20 cellular contexts compared by ENCODE assay signal in the genomic region with DNA sequence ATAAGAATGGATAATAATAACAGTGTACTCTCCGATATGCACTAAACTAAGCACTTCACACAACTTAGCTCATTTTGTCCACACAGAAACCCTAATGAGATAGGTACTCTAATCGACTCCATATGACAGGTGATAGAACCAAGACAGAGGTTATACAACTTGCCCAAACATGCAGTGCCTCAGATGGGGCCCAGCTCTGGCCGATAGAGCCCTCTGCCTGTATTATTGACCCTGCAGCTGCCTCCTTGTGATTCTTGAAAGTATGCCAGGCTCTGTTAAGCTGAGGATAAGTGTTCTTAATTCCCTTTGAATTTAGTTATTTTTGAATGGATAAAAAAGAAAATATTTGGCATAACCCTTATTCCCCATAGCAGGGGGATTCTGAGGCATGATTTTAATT.
A peak's percentile ranks its signal among the peaks of the same experiment; 100 is the strongest.
DNase-seq lines count a peak whose midpoint lies in the region; ATAC-seq and TF ChIP-seq lines count a peak whose summit lies in the region.
"Had no signal": no experiment of that assay in that cellular context is flagged by ENCODE, and none has a peak within 500 bp of the region (broad histone marks: within the 10 kb centered on the region; RNA-seq: fewer than 3 reads in every experiment).

No MANE protein-coding gene starts in this region.

- no peak overlapping the region for H3K4me3 Mint-ChIP-seq in natural killer cell treated with Interleukin-12 subunit alpha and Interleukin-12 subunit beta and Interleukin-15 and Interleukin-18, amount 100 ng/mL, for 72 hours
- H3K4me3 Mint-ChIP-seq: activated CD4-positive, alpha-beta T cell treated with anti-CD3 and anti-CD28 coated beads, Interleukin-2, amount 10 ng/mL, durations not matched to agents 7 days and 5 days; activated naive CD8-positive, alpha-beta T cell treated with anti-CD3 and anti-CD28 coated beads, Interleukin-2, amount 50 U/mL, for 24 hours; activated T-cell treated with anti-CD3 and anti-CD28 coated beads, Interleukin-2, amount 50 U/mL, for 72 hours had no signal

- H3K4me1 Mint-ChIP-seq in natural killer cell treated with Interleukin-12 subunit alpha and Interleukin-12 subunit beta and Interleukin-15 and Interleukin-18, amount 100 ng/mL, for 72 hours (ENCODE audit: low read depth in 2 of 2), result no peaks in the 10 kb centered on the region
- H3K4me1 Mint-ChIP-seq: activated naive CD8-positive, alpha-beta T cell treated with anti-CD3 and anti-CD28 coated beads, Interleukin-2, amount 50 U/mL, for 24 hours had no signal

- H3K27me3 Mint-ChIP-seq in natural killer cell treated with Interleukin-12 subunit alpha and Interleukin-12 subunit beta and Interleukin-15 and Interleukin-18, amount 100 ng/mL, for 72 hours, result peaks cover 28 to 50% of the 10 kb centered on the region in 2 donors

- peak; percentile 62 for DNase-seq in DMS79 treated with DMSO at 0.1 percent for 48 hours (lab: John Stamatoyannopoulos, UW)
- peak; percentile 73 for DNase-seq in NCI-H1436 treated with DMSO at 0.1 percent for 48 hours (lab: John Stamatoyannopoulos, UW)
- DNase-seq in RWPE1 (ENCODE audit: low spot score), result peak; percentile 20
- peak; percentile 33 for DNase-seq in iris pigment epithelial cell (ENCODE audit: low read depth)
- no peak for DNase-seq in natural killer cell treated with Interleukin-12 subunit alpha and Interleukin-12 subunit beta and Interleukin-15 and Interleukin-18, amount 100 ng/mL, for 72 hours (ENCODE audit: low spot score)
- DNase-seq in stimulated activated CD4-positive, alpha-beta T cell treated with anti-CD3 and anti-CD28 coated beads, Interleukin-2, amount 100 ng/mL, for 48 hours, result no peak
- DNase-seq in activated CD4-positive, alpha-beta T cell treated with anti-CD3 and anti-CD28 coated beads, Interleukin-2, amount 50 U/mL, for 1 hour, result no peak
- DNase-seq: activated CD4-positive, alpha-beta T cell treated with anti-CD3 and anti-CD28 coated beads, Interleukin-2, amount 10 ng/mL, durations not matched to agents 7 days and 5 days; activated naive CD8-positive, alpha-beta T cell treated with anti-CD3 and anti-CD28 coated beads, Interleukin-2, amount 50 U/mL, for 24 hours; activated T-cell treated with anti-CD3 and anti-CD28 coated beads, Interleukin-2, amount 50 U/mL, for 72 hours; cerebellar nuclear complex; KG1; NCI-H2029; stimulated activated CD4-positive, alpha-beta T cell treated with anti-CD3 and anti-CD28 coated beads, Interleukin-2, amount 100 ng/mL, for 24 hours had no signal

- TF ChIP-seq CTCF in RWPE1 (conservative IDR thresholded peaks at IDR 0.05; ENCODE audit: low read depth), result no peak

- no peak overlapping the region for H3K27ac ChIP-seq in RWPE1
- H3K27ac ChIP-seq: BLaER1, gastroesophageal sphincter, right atrium auricular region, suprapubic skin had no signal

- no peak overlapping the region for H3K27ac Mint-ChIP-seq in natural killer cell treated with Interleukin-12 subunit alpha and Interleukin-12 subunit beta and Interleukin-15 and Interleukin-18, amount 100 ng/mL, for 72 hours
- H3K27ac Mint-ChIP-seq: activated CD4-positive, alpha-beta T cell treated with anti-CD3 and anti-CD28 coated beads, Interleukin-2, amount 10 ng/mL, durations not matched to agents 7 days and 5 days; activated naive CD8-positive, alpha-beta T cell treated with anti-CD3 and anti-CD28 coated beads, Interleukin-2, amount 50 U/mL, for 24 hours; activated T-cell treated with anti-CD3 and anti-CD28 coated beads, Interleukin-2, amount 50 U/mL, for 72 hours had no signal

- no peaks in the 10 kb centered on the region for H3K9me3 Mint-ChIP-seq in natural killer cell treated with Interleukin-12 subunit alpha and Interleukin-12 subunit beta and Interleukin-15 and Interleukin-18, amount 100 ng/mL, for 72 hours
- H3K9me3 Mint-ChIP-seq: activated CD4-positive, alpha-beta T cell treated with anti-CD3 and anti-CD28 coated beads, Interleukin-2, amount 10 ng/mL, durations not matched to agents 7 days and 5 days; activated naive CD8-positive, alpha-beta T cell treated with anti-CD3 and anti-CD28 coated beads, Interleukin-2, amount 50 U/mL, for 24 hours; activated T-cell treated with anti-CD3 and anti-CD28 coated beads, Interleukin-2, amount 50 U/mL, for 72 hours had no signal

- CTCF ChIA-PET in RWPE1 (lab: Yijun Ruan, JAX), result interaction anchor here (0.5 to 0.6 kb wide), 2 partner anchors 97 to 588 kb away, joined by 4 to 5 read pairs; no protein-coding TSS in a partner anchor

- POLR2A ChIA-PET in RWPE1 (lab: Yijun Ruan, JAX; ENCODE audit: low non-redundant PET), result no interaction called here

- no peak for ATAC-seq in GM21423 (IDR thresholded peaks at IDR 0.05; ENCODE audit: unreplicated experiment)
- ATAC-seq in natural killer cell treated with Interleukin-12 subunit alpha and Interleukin-12 subunit beta and Interleukin-15 and Interleukin-18, amount 100 ng/mL, for 72 hours, result no peak
- ATAC-seq: activated naive CD8-positive, alpha-beta T cell treated with anti-CD3 and anti-CD28 coated beads, Interleukin-2, amount 50 U/mL, for 24 hours; activated T-cell treated with anti-CD3 and anti-CD28 coated beads, Interleukin-2, amount 50 U/mL, for 72 hours; gastroesophageal sphincter; SK-N-SH treated with all-trans-retinoic acid at 6 μM for 48 hours had no signal

- no peaks in the 10 kb centered on the region for H3K36me3 Mint-ChIP-seq in natural killer cell treated with Interleukin-12 subunit alpha and Interleukin-12 subunit beta and Interleukin-15 and Interleukin-18, amount 100 ng/mL, for 72 hours

Comparison
In these comparisons a context has a peak if more than half of its experiments do, and no peak if none do; other contexts are left out.
1. DNase-seq: peak in DMS79 treated with DMSO at 0.1 percent for 48 hours (single experiment), NCI-H1436 treated with DMSO at 0.1 percent for 48 hours (single experiment), RWPE1 (single experiment) and iris pigment epithelial cell (single experiment); none in natural killer cell treated with Interleukin-12 subunit alpha and Interleukin-12 subunit beta and Interleukin-15 and Interleukin-18, amount 100 ng/mL, for 72 hours (single experiment), stimulated activated CD4-positive, alpha-beta T cell treated with anti-CD3 and anti-CD28 coated beads, Interleukin-2, amount 100 ng/mL, for 48 hours (0 of 2) and activated CD4-positive, alpha-beta T cell treated with anti-CD3 and anti-CD28 coated beads, Interleukin-2, amount 50 U/mL, for 1 hour (single experiment).